ENCODE assay signal across 3 cellular contexts in genomic region chr19:45336696-45337251, GRCh38.
TF ChIP-seq lines count a peak whose summit lies in the region.

No MANE protein-coding gene starts in this region.

TF ChIP-seq in SK-N-SH, 30 proteins besides CTCF, POLR2A, EP300 and RAD21:
- TF ChIP-seq SMC3 (IDR thresholded peaks at IDR 0.05; ENCODE audit: low read depth, low read length) (no peak), RXRA (IDR thresholded peaks at IDR 0.05; ENCODE audit: borderline replicate concordance, low read depth) (no peak), MXI1 (IDR thresholded peaks at IDR 0.05; ENCODE audit: low read depth, low read length) (no peak), EZH2phosphoT487 (IDR thresholded peaks at IDR 0.05; ENCODE audit: borderline replicate concordance, low read depth) (no peak), YY1 (IDR thresholded peaks at IDR 0.05; ENCODE audit: low read depth) (no peak), IRF3 (IDR thresholded peaks at IDR 0.05; ENCODE audit: low read depth, low read length) (no peak), FOXM1 (IDR thresholded peaks at IDR 0.05; ENCODE audit: low read depth) (no peak), TCF12 (IDR thresholded peaks at IDR 0.05) (no peak)
TF ChIP-seq in SK-N-SH: peak in this region for 0.

TF ChIP-seq in SK-N-SH treated with all-trans-retinoic acid at 6 μM for 48 hours, 23 proteins besides CTCF, POLR2A, EP300 and RAD21:
- TF ChIP-seq CREB5 (CRISPR knock-in tag; IDR thresholded peaks at IDR 0.05; ENCODE audit: low read depth) (no peak), BACH2 (CRISPR knock-in tag; IDR thresholded peaks at IDR 0.05; ENCODE audit: borderline replicate concordance) (no peak), PPARA (CRISPR knock-in tag; IDR thresholded peaks at IDR 0.05; ENCODE audit: borderline replicate concordance) (no peak), ZFP30 (CRISPR knock-in tag; IDR thresholded peaks at IDR 0.05) (no peak), TOX (CRISPR knock-in tag; IDR thresholded peaks at IDR 0.05; ENCODE audit: borderline replicate concordance) (no peak), ISL1 (CRISPR knock-in tag; IDR thresholded peaks at IDR 0.05) (no peak)
- TF ChIP-seq, protein P1, sequence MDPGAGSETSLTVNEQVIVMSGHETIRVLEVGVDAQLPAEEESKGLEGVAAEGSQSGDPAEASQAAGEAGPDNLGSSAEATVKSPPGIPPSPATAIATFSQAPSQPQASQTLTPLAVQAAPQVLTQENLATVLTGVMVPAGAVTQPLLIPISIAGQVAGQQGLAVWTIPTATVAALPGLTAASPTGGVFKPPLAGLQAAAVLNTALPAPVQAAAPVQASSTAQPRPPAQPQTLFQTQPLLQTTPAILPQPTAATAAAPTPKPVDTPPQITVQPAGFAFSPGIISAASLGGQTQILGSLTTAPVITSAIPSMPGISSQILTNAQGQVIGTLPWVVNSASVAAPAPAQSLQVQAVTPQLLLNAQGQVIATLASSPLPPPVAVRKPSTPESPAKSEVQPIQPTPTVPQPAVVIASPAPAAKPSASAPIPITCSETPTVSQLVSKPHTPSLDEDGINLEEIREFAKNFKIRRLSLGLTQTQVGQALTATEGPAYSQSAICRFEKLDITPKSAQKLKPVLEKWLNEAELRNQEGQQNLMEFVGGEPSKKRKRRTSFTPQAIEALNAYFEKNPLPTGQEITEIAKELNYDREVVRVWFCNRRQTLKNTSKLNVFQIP (CRISPR knock-in tag; IDR thresholded peaks at IDR 0.05; ENCODE audit: borderline replicate concordance, low read depth) = no peak
TF ChIP-seq in SK-N-SH treated with all-trans-retinoic acid at 6 μM for 48 hours: peak in this region for 0.

TF ChIP-seq in H1, 55 proteins besides CTCF, POLR2A, EP300 and RAD21:
- TF ChIP-seq HDAC6 (IDR thresholded peaks at IDR 0.05; ENCODE audit: low read depth, low read length) (no peak), POU5F1 (IDR thresholded peaks at IDR 0.05; ENCODE audit: low read depth, low read length) (no peak), CEBPB (IDR thresholded peaks at IDR 0.05; ENCODE audit: low read depth, low read length) (no peak), EGR1 (IDR thresholded peaks at IDR 0.05; ENCODE audit: borderline replicate concordance, low read depth, low read length) (no peak), TBP (IDR thresholded peaks at IDR 0.05; ENCODE audit: low read depth, low read length) (no peak), TAF1 (IDR thresholded peaks at IDR 0.05; ENCODE audit: low read depth, low read length) (no peak), BCL11A (IDR thresholded peaks at IDR 0.05; ENCODE audit: low read depth in 2 of 2, low read length in 2 of 2) (no peak), HDAC2 (IDR thresholded peaks at IDR 0.05; ENCODE audit: borderline replicate concordance in 1 of 2, low read depth in 2 of 2, low read length in 2 of 2) (no peak), ZNF274 (IDR thresholded peaks at IDR 0.05; ENCODE audit: borderline replicate concordance, extremely low read depth, low read length) (no peak), USF2 (IDR thresholded peaks at IDR 0.05; ENCODE audit: low read length) (no peak), NANOG (IDR thresholded peaks at IDR 0.05; ENCODE audit: insufficient read depth, low read depth, low read length, poor library complexity, severe bottlenecking) (no peak), JUN (IDR thresholded peaks at IDR 0.05; ENCODE audit: low read depth, low read length) (no peak), CBX8 (IDR thresholded peaks at IDR 0.05; ENCODE audit: borderline replicate concordance, low read depth, low read length) (no peak), E2F6 (IDR thresholded peaks at IDR 0.05) (no peak), FOSL1 (IDR thresholded peaks at IDR 0.05; ENCODE audit: insufficient read depth, low read depth, low read length) (no peak)
- TF ChIP-seq, protein P2, sequence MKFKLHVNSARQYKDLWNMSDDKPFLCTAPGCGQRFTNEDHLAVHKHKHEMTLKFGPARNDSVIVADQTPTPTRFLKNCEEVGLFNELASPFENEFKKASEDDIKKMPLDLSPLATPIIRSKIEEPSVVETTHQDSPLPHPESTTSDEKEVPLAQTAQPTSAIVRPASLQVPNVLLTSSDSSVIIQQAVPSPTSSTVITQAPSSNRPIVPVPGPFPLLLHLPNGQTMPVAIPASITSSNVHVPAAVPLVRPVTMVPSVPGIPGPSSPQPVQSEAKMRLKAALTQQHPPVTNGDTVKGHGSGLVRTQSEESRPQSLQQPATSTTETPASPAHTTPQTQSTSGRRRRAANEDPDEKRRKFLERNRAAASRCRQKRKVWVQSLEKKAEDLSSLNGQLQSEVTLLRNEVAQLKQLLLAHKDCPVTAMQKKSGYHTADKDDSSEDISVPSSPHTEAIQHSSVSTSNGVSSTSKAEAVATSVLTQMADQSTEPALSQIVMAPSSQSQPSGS (IDR thresholded peaks at IDR 0.05; ENCODE audit: low read length) = no peak
